ENCODE assay signal across 19 cellular contexts in the genomic region with DNA sequence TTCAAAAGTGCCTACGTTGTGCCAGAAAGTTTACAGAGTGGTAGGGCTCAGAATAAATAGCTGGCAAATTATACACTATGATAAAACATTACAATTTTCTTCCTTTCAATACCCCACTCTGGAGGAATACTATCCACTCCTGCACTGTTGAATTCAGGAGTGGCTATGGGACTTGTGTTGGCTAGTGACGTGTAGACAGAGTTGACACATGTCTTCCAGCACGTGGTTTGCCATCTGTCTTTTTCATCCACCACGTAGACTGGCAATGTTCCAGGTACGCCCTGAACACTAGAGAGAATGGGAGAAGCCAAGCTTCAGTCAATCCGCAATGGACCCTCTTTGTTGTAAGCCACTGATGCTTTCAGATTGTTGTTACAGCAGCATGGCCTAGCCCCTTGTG.
DNase-seq lines count a peak whose midpoint lies in the region; TF ChIP-seq lines count a peak whose summit lies in the region.
"Had no signal": no experiment of that assay in that cellular context is flagged by ENCODE, and none has a peak within 500 bp of the region (broad histone marks: within the 10 kb centered on the region; RNA-seq: fewer than 3 reads in every experiment).

No MANE protein-coding gene starts in this region.

- in situ Hi-C loops in brain microvascular endothelial cell (cut with HindIII; ENCODE audit: low pct_ligation_motif_present, low sequenced_read_pairs), result no loop called here

- peaks cover 18% of the 10 kb centered on the region for H3K36me3 Mint-ChIP-seq in dendritic cell treated with granulocyte-macrophage colony-stimulating factor and Interleukin-4, amounts not matched to agents 40 ng/mL and 50 ng/mL, for 4 days (ENCODE audit: low read depth)
- H3K36me3 Mint-ChIP-seq in CD4-positive, alpha-beta memory T cell, result no peaks in the 10 kb centered on the region
- H3K36me3 Mint-ChIP-seq: activated naive CD8-positive, alpha-beta T cell treated with anti-CD3 and anti-CD28 coated beads for 36 hours had no signal

- H3K4me1 Mint-ChIP-seq in dendritic cell treated with granulocyte-macrophage colony-stimulating factor and Interleukin-4, amounts not matched to agents 40 ng/mL and 50 ng/mL, for 4 days (ENCODE audit: low read depth), result peaks cover 75% of the 10 kb centered on the region
- peaks cover 0 to 3% (median 1%) of the 10 kb centered on the region in 4 donors for H3K4me1 Mint-ChIP-seq in CD4-positive, alpha-beta memory T cell

- peaks cover 15% of the 10 kb centered on the region for H3K4me1 ChIP-seq in ACC112 (ENCODE audit: control insufficient read depth, insufficient read depth, low read length, unreplicated experiment)
- no peaks in the 10 kb centered on the region for H3K4me1 ChIP-seq in CD4-positive, alpha-beta memory T cell (ENCODE audit: insufficient read depth, low read length)
- H3K4me1 ChIP-seq: BE2C, breast epithelium had no signal

- H3K9me3 Mint-ChIP-seq in dendritic cell treated with granulocyte-macrophage colony-stimulating factor and Interleukin-4, amounts not matched to agents 40 ng/mL and 50 ng/mL, for 4 days, result peaks cover 15% of the 10 kb centered on the region
- peaks cover 0 to 2% (median 0%) of the 10 kb centered on the region in 8 donors for H3K9me3 Mint-ChIP-seq in CD4-positive, alpha-beta memory T cell

- H3K9me3 ChIP-seq in CD4-positive, alpha-beta memory T cell (ENCODE audit: control insufficient read depth in 1 of 2, low read length in 2 of 2), result no peaks in the 10 kb centered on the region
- H3K9me3 ChIP-seq: BE2C, breast epithelium, thoracic aorta had no signal

- peak overlapping the region; percentile 69 for H3K27ac Mint-ChIP-seq in dendritic cell treated with granulocyte-macrophage colony-stimulating factor and Interleukin-4, amounts not matched to agents 40 ng/mL and 50 ng/mL, for 4 days
- no peak overlapping the region for H3K27ac Mint-ChIP-seq in CD4-positive, alpha-beta memory T cell
- H3K27ac Mint-ChIP-seq: activated naive CD8-positive, alpha-beta T cell treated with anti-CD3 and anti-CD28 coated beads for 36 hours; progenitor cell of endocrine pancreas had no signal

- H2AFZ ChIP-seq in ACC112 (ENCODE audit: low read length, unreplicated experiment), result peak overlapping the region; percentile 100

- intact Hi-C loops in dendritic cell treated with granulocyte-macrophage colony-stimulating factor and Interleukin-4, amounts not matched to agents 40 ng/mL and 50 ng/mL, for 4 days (cut with micrococcal nuclease), result no loop called here
- intact Hi-C loops in CD4-positive, alpha-beta memory T cell (cut with micrococcal nuclease), result no loop called here

- CTCF ChIA-PET in CD4-positive, alpha-beta memory T cell (lab: Charles Lee; ENCODE audit: partially characterized antibody), result interaction anchor here (1.2 kb wide), 1 partner anchor 30 kb away, joined by 3 read pairs; no protein-coding TSS in a partner anchor

- POLR2A ChIA-PET in CD4-positive, alpha-beta memory T cell (lab: Charles Lee; ENCODE audit: partially characterized antibody), result no interaction called here

- DNase-seq in NCI-H1105 (lab: John Stamatoyannopoulos, UW) (peak; percentile 2), NCI-H1105 treated with DMSO at 0.1 percent for 48 hours (lab: John Stamatoyannopoulos, UW) (no peak), NCI-H2171 treated with DMSO at 0.1 percent for 48 hours (lab: John Stamatoyannopoulos, UW) (peak; percentile 77), brain microvascular endothelial cell (no peak)
- DNase-seq in activated effector memory CD4-positive, alpha-beta T cell treated with anti-CD3 and anti-CD28 coated beads, Interleukin-2, amount 50 U/mL, for 16 hours, result no peak
- no peak for DNase-seq in CD4-positive, alpha-beta memory T cell
- DNase-seq: 8988T; activated naive CD8-positive, alpha-beta T cell treated with anti-CD3 and anti-CD28 coated beads for 36 hours; BE2C; dermis blood vessel endothelial cell; NCI-H226; OCI-M1; T-helper 2 cell had no signal

- H3K27me3 ChIP-seq in ACC112 (ENCODE audit: insufficient read depth, low read length), result no peaks in the 10 kb centered on the region
- no peaks in the 10 kb centered on the region for H3K27me3 ChIP-seq in CD4-positive, alpha-beta memory T cell (ENCODE audit: insufficient read depth, low read length)
- H3K27me3 ChIP-seq in brain microvascular endothelial cell (replicated peaks), result no peaks in the 10 kb centered on the region
- H3K27me3 ChIP-seq: BE2C, breast epithelium had no signal

- TF ChIP-seq CTCF in brain microvascular endothelial cell (IDR thresholded peaks at IDR 0.05; ENCODE audit: low read depth, low read length, missing control alignments), result no peak

- no peak overlapping the region for H3K4me3 Mint-ChIP-seq in dendritic cell treated with granulocyte-macrophage colony-stimulating factor and Interleukin-4, amounts not matched to agents 40 ng/mL and 50 ng/mL, for 4 days
- no peak overlapping the region for H3K4me3 Mint-ChIP-seq in CD4-positive, alpha-beta memory T cell
- H3K4me3 Mint-ChIP-seq: activated naive CD8-positive, alpha-beta T cell treated with anti-CD3 and anti-CD28 coated beads for 36 hours had no signal

- H3K27ac ChIP-seq in ACC112 (ENCODE audit: low read depth, low read length) (no peak overlapping the region), brain microvascular endothelial cell (no peak overlapping the region)
- H3K27ac ChIP-seq in CD4-positive, alpha-beta memory T cell (ENCODE audit: low read depth, low read length), result no peak overlapping the region
- H3K27ac ChIP-seq: thoracic aorta had no signal

- H3K79me2 ChIP-seq in ACC112 (ENCODE audit: control insufficient read depth, insufficient read depth, low read length, unreplicated experiment), result no peaks in the 10 kb centered on the region

- H3K36me3 ChIP-seq in ACC112 (ENCODE audit: insufficient read depth, low read length) (no peaks in the 10 kb centered on the region), brain microvascular endothelial cell (replicated peaks) (no peaks in the 10 kb centered on the region)
- H3K36me3 ChIP-seq in CD4-positive, alpha-beta memory T cell (ENCODE audit: insufficient read depth, low read length), result no peaks in the 10 kb centered on the region
- H3K36me3 ChIP-seq: BE2C, breast epithelium, thoracic aorta had no signal

- H3K4me3 ChIP-seq in ACC112 (ENCODE audit: low read depth, low read length), result no peak overlapping the region
- H3K4me3 ChIP-seq in CD4-positive, alpha-beta memory T cell (ENCODE audit: low read length in 2 of 2), result no peak overlapping the region
- H3K4me3 ChIP-seq in brain microvascular endothelial cell (ENCODE audit: low read depth, low read length), result no peak overlapping the region
- H3K4me3 ChIP-seq: breast epithelium, smooth muscle cell, thoracic aorta had no signal

- H3K27me3 Mint-ChIP-seq in dendritic cell treated with granulocyte-macrophage colony-stimulating factor and Interleukin-4, amounts not matched to agents 40 ng/mL and 50 ng/mL, for 4 days, result no peaks in the 10 kb centered on the region
- H3K27me3 Mint-ChIP-seq in CD4-positive, alpha-beta memory T cell, result no peaks in the 10 kb centered on the region

Comparison
In these comparisons a context has a peak if more than half of its experiments do, and no peak if none do; other contexts are left out.
1. DNase-seq: peak in NCI-H1105 (single experiment) and NCI-H2171 treated with DMSO at 0.1 percent for 48 hours (single experiment); none in NCI-H1105 treated with DMSO at 0.1 percent for 48 hours (single experiment), activated effector memory CD4-positive, alpha-beta T cell treated with anti-CD3 and anti-CD28 coated beads, Interleukin-2, amount 50 U/mL, for 16 hours (single experiment), CD4-positive, alpha-beta memory T cell (0 of 5) and brain microvascular endothelial cell (single experiment).